In genomic region chrX:154437971-154438893, GRCh38 we compare ENCODE assay signal across 7 cellular contexts. TPM values are rescaled to one million over a fixed set of nuclear protein-coding genes. Genes with fewer than 3 reads are reported as not detected.
DNase-seq lines count a peak whose midpoint lies in the region; ATAC-seq and TF ChIP-seq lines count a peak whose summit lies in the region.

No MANE protein-coding gene starts in this region.

- no peaks in the 10 kb centered on the region for H3K9me3 ChIP-seq in iPS-18a (ENCODE audit: control insufficient read depth, low read depth, low read length)

- H3K4me1 ChIP-seq in iPS-18a (ENCODE audit: control insufficient read depth, low read depth, low read length) = no peaks in the 10 kb centered on the region

- peaks cover 11% of the 10 kb centered on the region for H3K36me3 ChIP-seq in iPS-18a (ENCODE audit: control insufficient read depth, low read depth, low read length)

- DNase-seq in HFFc6 = no peak
- no peak for DNase-seq in activated CD8-positive, alpha-beta T cell treated with anti-CD3 and anti-CD28 coated beads, Interleukin-2, amount 10 ng/mL, durations not matched to agents 7 days and 5 days
- no peak for DNase-seq in D341Med (ENCODE audit: low spot score)
- no peak for DNase-seq in DMS79 (lab: John Stamatoyannopoulos, UW)

- POLR2A ChIA-PET in activated CD8-positive, alpha-beta T cell treated with anti-CD3 and anti-CD28 coated beads, Interleukin-2, amount 10 ng/mL, durations not matched to agents 7 days and 5 days (lab: Charles Lee) = no interaction called here

- H3K36me3 Mint-ChIP-seq in HFFc6 (ENCODE audit: low read depth) = peaks cover 8% of the 10 kb centered on the region
- peaks cover 38% of the 10 kb centered on the region for H3K36me3 Mint-ChIP-seq in activated CD8-positive, alpha-beta T cell treated with anti-CD3 and anti-CD28 coated beads, Interleukin-2, amount 10 ng/mL, durations not matched to agents 7 days and 5 days (ENCODE audit: low read depth)
- peaks cover 19% of the 10 kb centered on the region for H3K36me3 Mint-ChIP-seq in stimulated activated memory B cell treated with anti-CD40 and anti-IgM and Interleukin-4, amounts not matched to agents 10 μg/mL and 1 μg/mL and 100 μg/mL, for 72 hours

- H3K27me3 Mint-ChIP-seq in HFFc6 (ENCODE audit: insufficient read depth) = no peaks in the 10 kb centered on the region; the same call in 1 of the 2 replicates
- no peaks in the 10 kb centered on the region for H3K27me3 Mint-ChIP-seq in activated CD8-positive, alpha-beta T cell treated with anti-CD3 and anti-CD28 coated beads, Interleukin-2, amount 10 ng/mL, durations not matched to agents 7 days and 5 days (ENCODE audit: low read depth)
- no peaks in the 10 kb centered on the region for H3K27me3 Mint-ChIP-seq in stimulated activated memory B cell treated with anti-CD40 and anti-IgM and Interleukin-4, amounts not matched to agents 10 μg/mL and 1 μg/mL and 100 μg/mL, for 72 hours

- H3K4me3 ChIP-seq in iPS-18a (ENCODE audit: low read length) = peak overlapping the region; percentile 60

- H3K27me3 ChIP-seq in iPS-18a (ENCODE audit: control insufficient read depth, insufficient read depth, low read length) = no peaks in the 10 kb centered on the region

- H3K4me3 Mint-ChIP-seq in HFFc6 = peak overlapping the region; percentile 94
- H3K4me3 Mint-ChIP-seq in activated CD8-positive, alpha-beta T cell treated with anti-CD3 and anti-CD28 coated beads, Interleukin-2, amount 10 ng/mL, durations not matched to agents 7 days and 5 days = peak overlapping the region; percentile 80
- peak overlapping the region; percentile 92 for H3K4me3 Mint-ChIP-seq in stimulated activated memory B cell treated with anti-CD40 and anti-IgM and Interleukin-4, amounts not matched to agents 10 μg/mL and 1 μg/mL and 100 μg/mL, for 72 hours

- H3K27ac Mint-ChIP-seq in HFFc6 = peak overlapping the region; percentile 82
- H3K27ac Mint-ChIP-seq in activated CD8-positive, alpha-beta T cell treated with anti-CD3 and anti-CD28 coated beads, Interleukin-2, amount 10 ng/mL, durations not matched to agents 7 days and 5 days = peak overlapping the region; percentile 84
- peak overlapping the region; percentile 78 for H3K27ac Mint-ChIP-seq in stimulated activated memory B cell treated with anti-CD40 and anti-IgM and Interleukin-4, amounts not matched to agents 10 μg/mL and 1 μg/mL and 100 μg/mL, for 72 hours

- ATAC-seq in activated CD8-positive, alpha-beta T cell treated with anti-CD3 and anti-CD28 coated beads, Interleukin-2, amount 10 ng/mL, durations not matched to agents 7 days and 5 days = no peak
- ATAC-seq in stimulated activated memory B cell treated with anti-CD40 and anti-IgM and Interleukin-4, amounts not matched to agents 10 μg/mL and 1 μg/mL and 100 μg/mL, for 72 hours = no peak
- ATAC-seq in HG03097 (IDR thresholded peaks at IDR 0.05; ENCODE audit: low FRiP score, unreplicated experiment) = no peak

- H3K27ac ChIP-seq in iPS-18a (ENCODE audit: low read length) = no peak overlapping the region

- CTCF ChIA-PET in activated CD8-positive, alpha-beta T cell treated with anti-CD3 and anti-CD28 coated beads, Interleukin-2, amount 10 ng/mL, durations not matched to agents 7 days and 5 days (lab: Charles Lee) = no interaction called here

- peaks cover 16% of the 10 kb centered on the region; the same call in 1 of the 2 replicates for H3K4me1 Mint-ChIP-seq in HFFc6 (ENCODE audit: low read depth)
- H3K4me1 Mint-ChIP-seq in activated CD8-positive, alpha-beta T cell treated with anti-CD3 and anti-CD28 coated beads, Interleukin-2, amount 10 ng/mL, durations not matched to agents 7 days and 5 days (ENCODE audit: low read depth) = peaks cover 23% of the 10 kb centered on the region
- peaks cover 36% of the 10 kb centered on the region for H3K4me1 Mint-ChIP-seq in stimulated activated memory B cell treated with anti-CD40 and anti-IgM and Interleukin-4, amounts not matched to agents 10 μg/mL and 1 μg/mL and 100 μg/mL, for 72 hours

- no peaks in the 10 kb centered on the region for H3K9me3 Mint-ChIP-seq in HFFc6
- H3K9me3 Mint-ChIP-seq in activated CD8-positive, alpha-beta T cell treated with anti-CD3 and anti-CD28 coated beads, Interleukin-2, amount 10 ng/mL, durations not matched to agents 7 days and 5 days (ENCODE audit: insufficient read depth) = no peaks in the 10 kb centered on the region
- H3K9me3 Mint-ChIP-seq in stimulated activated memory B cell treated with anti-CD40 and anti-IgM and Interleukin-4, amounts not matched to agents 10 μg/mL and 1 μg/mL and 100 μg/mL, for 72 hours = no peaks in the 10 kb centered on the region

- TF ChIP-seq CTCF in HFFc6 (IDR thresholded peaks at IDR 0.05) = no peak

- H3K9ac ChIP-seq in iPS-18a (ENCODE audit: low read length) = no peak overlapping the region

RNA-seq across cellular contexts. Expression of gene GDI1, which starts 1.3 kb away (rescaled TPM):
- 100 to 1,000 TPM; 144 to 154 (median 147) TPM for total RNA-seq in HFFc6 (2021; fragmentation: NEBNext Ultra II Directional; extraction: Animal tissue kit (Norgen Biotek cat#: 25700))
- total RNA-seq in activated CD8-positive, alpha-beta T cell treated with anti-CD3 and anti-CD28 coated beads, Interleukin-2, amount 10 ng/mL, durations not matched to agents 7 days and 5 days = 10 to 100 TPM; 92.7 to 95.5 TPM

RNA-seq across cellular contexts. Expression of gene FAM50A, which starts 5.7 kb away (rescaled TPM):
- 100 to 1,000 TPM in 1 of 6 experiments, 10 to 100 TPM in 5; 77.3 to 103 (median 86.9) TPM for total RNA-seq in HFFc6 (2021; fragmentation: NEBNext Ultra II Directional; extraction: Animal tissue kit (Norgen Biotek cat#: 25700))
- 10 to 100 TPM; 62.7 to 63.5 TPM for total RNA-seq in activated CD8-positive, alpha-beta T cell treated with anti-CD3 and anti-CD28 coated beads, Interleukin-2, amount 10 ng/mL, durations not matched to agents 7 days and 5 days

RNA-seq across cellular contexts. Expression of gene ATP6AP1, which starts 9.8 kb away (rescaled TPM):
- 100 to 1,000 TPM; 107 to 154 (median 123) TPM for total RNA-seq in HFFc6 (2021; fragmentation: NEBNext Ultra II Directional; extraction: Animal tissue kit (Norgen Biotek cat#: 25700))
- 10 to 100 TPM; 41.5 to 43.5 TPM for total RNA-seq in activated CD8-positive, alpha-beta T cell treated with anti-CD3 and anti-CD28 coated beads, Interleukin-2, amount 10 ng/mL, durations not matched to agents 7 days and 5 days

RNA-seq across cellular contexts. Expression of gene PLXNA3, which starts 19.8 kb away (rescaled TPM):
- total RNA-seq in HFFc6 (2021; fragmentation: NEBNext Ultra II Directional; extraction: Animal tissue kit (Norgen Biotek cat#: 25700)) = 10 to 100 TPM; 66.2 to 98.7 (median 79.8) TPM
- 10 to 100 TPM; 48.9 to 53.6 TPM for total RNA-seq in activated CD8-positive, alpha-beta T cell treated with anti-CD3 and anti-CD28 coated beads, Interleukin-2, amount 10 ng/mL, durations not matched to agents 7 days and 5 days

RNA-seq across cellular contexts. Expression of gene TAFAZZIN, which starts 26.9 kb away (rescaled TPM):
- total RNA-seq in HFFc6 (2021; fragmentation: NEBNext Ultra II Directional; extraction: Animal tissue kit (Norgen Biotek cat#: 25700)) = 10 to 100 TPM; 13.0 to 17.3 (median 15.1) TPM
- 10 to 100 TPM; 76.5 to 77.4 TPM for total RNA-seq in activated CD8-positive, alpha-beta T cell treated with anti-CD3 and anti-CD28 coated beads, Interleukin-2, amount 10 ng/mL, durations not matched to agents 7 days and 5 days
